In genomic region chr4:177579649-177580048, GRCh38 we compare ENCODE assay signal across 21 cellular contexts.
DNase-seq lines count a peak whose midpoint lies in the region; TF ChIP-seq lines count a peak whose summit lies in the region.
"Had no signal": no experiment of that assay in that cellular context is flagged by ENCODE, and none has a peak within 500 bp of the region (broad histone marks: within the 10 kb centered on the region; RNA-seq: fewer than 3 reads in every experiment).

No MANE protein-coding gene starts in this region.

- no peaks in the 10 kb centered on the region for H3F3A ChIP-seq in neural cell (ENCODE audit: insufficient read depth, low read length, poor library complexity, severe bottlenecking)

- in situ Hi-C loops in GM13976 (cut with MboI; ENCODE audit: low sequenced_read_pairs, unreplicated experiment), result no loop called here

- H3K27ac Mint-ChIP-seq in immature natural killer cell, result no peak overlapping the region
- H3K27ac Mint-ChIP-seq: memory B cell; T-helper 2 cell treated with Interferon-gamma antibody and Interleukin-4, amounts not matched to agents 5 μg/mL and 100 μg/mL, for 36 hours had no signal

- no peak overlapping the region for H3K9ac ChIP-seq in neural cell (ENCODE audit: low read length)

- TF ChIP-seq EP300 in neural cell (conservative IDR thresholded peaks at IDR 0.05; ENCODE audit: poor library complexity, severe bottlenecking), result no peak

- H3K79me2 ChIP-seq in neural cell (replicated peaks; ENCODE audit: insufficient read depth, low read length), result no peaks in the 10 kb centered on the region

- no peak overlapping the region for H3K4me2 ChIP-seq in neural cell (ENCODE audit: low read length)

- no peak overlapping the region for H3K4me3 Mint-ChIP-seq in immature natural killer cell
- H3K4me3 Mint-ChIP-seq: memory B cell; neural crest cell; T-helper 2 cell treated with Interferon-gamma antibody and Interleukin-4, amounts not matched to agents 5 μg/mL and 100 μg/mL, for 36 hours had no signal

- H3K9me2 ChIP-seq in neural cell (ENCODE audit: insufficient read depth, low read length), result no peaks in the 10 kb centered on the region

- H3K4me1 Mint-ChIP-seq in immature natural killer cell, result no peaks in the 10 kb centered on the region
- H3K4me1 Mint-ChIP-seq: memory B cell, neural crest cell had no signal

- H3K4me3 ChIP-seq in choroid plexus epithelial cell (ENCODE audit: low read depth, low read length) (no peak overlapping the region), neural cell (ENCODE audit: low read length) (no peak overlapping the region)
- H3K4me3 ChIP-seq: ascending aorta, sigmoid colon, thyroid gland had no signal

- H3K9me3 ChIP-seq in neural cell (ENCODE audit: low read length), result no peaks in the 10 kb centered on the region
- H3K9me3 ChIP-seq: ascending aorta, sigmoid colon, thyroid gland had no signal

- peaks cover 0 to under 1% (median 0%) of the 10 kb centered on the region in 6 donors for H3K9me3 Mint-ChIP-seq in immature natural killer cell
- H3K9me3 Mint-ChIP-seq: memory B cell; neural crest cell; T-helper 2 cell treated with Interferon-gamma antibody and Interleukin-4, amounts not matched to agents 5 μg/mL and 100 μg/mL, for 36 hours had no signal

- intact Hi-C loops in head of caudate nucleus (cut with DNase I), result no loop called here

- DNase-seq in GM13976 (ENCODE audit: low spot score) (no peak), NCI-H69 (lab: John Stamatoyannopoulos, UW) (peak; percentile 35), choroid plexus epithelial cell (ENCODE audit: low read depth) (peak; percentile 13), head of caudate nucleus (no peak), retina (no peak), immature natural killer cell (no peak)
- no peak for DNase-seq in activated CD4-positive, CD25-positive, alpha-beta regulatory T cell (lab: John Stamatoyannopoulos, UW)
- DNase-seq: activated CD4-positive, alpha-beta T cell treated with anti-CD3 and anti-CD28 coated beads for 4 hours; activated naive CD4-positive, alpha-beta T cell; H7; NCI-H2171; NCI-H82; Right ventricle myocardium superior; sigmoid colon; stimulated activated CD4-positive, alpha-beta T cell treated with anti-CD3 and anti-CD28 coated beads, Interleukin-4, amount 100 ng/mL, for 24 hours; thyroid gland had no signal

- no peaks in the 10 kb centered on the region for H4K20me1 ChIP-seq in neural cell (ENCODE audit: insufficient read depth)

- no peak overlapping the region for H3K27ac ChIP-seq in neural cell (ENCODE audit: low read length)
- H3K27ac ChIP-seq: ascending aorta, sigmoid colon, thyroid gland had no signal

- no peaks in the 10 kb centered on the region for H3K36me3 ChIP-seq in neural cell (ENCODE audit: insufficient read depth, low read length)
- H3K36me3 ChIP-seq: ascending aorta, sigmoid colon, thyroid gland had no signal

- H3K27me3 Mint-ChIP-seq in immature natural killer cell (ENCODE audit: low read depth in 3 of 3), result peaks cover 0 to 1% (median under 1%) of the 10 kb centered on the region in 3 donors
- H3K27me3 Mint-ChIP-seq: memory B cell had no signal

- no peak overlapping the region for H2AFZ ChIP-seq in neural cell (ENCODE audit: low read depth, low read length)

- no peaks in the 10 kb centered on the region for H3K27me3 ChIP-seq in neural cell (ENCODE audit: insufficient read depth, low read depth, low read length)
- H3K27me3 ChIP-seq: ascending aorta, sigmoid colon, thyroid gland had no signal

- TF ChIP-seq CTCF in GM13976 (IDR thresholded peaks at IDR 0.05; ENCODE audit: borderline replicate concordance, control extremely low read depth, extremely low read depth, insufficient read depth, missing control alignments) (peak; percentile 18), choroid plexus epithelial cell (conservative IDR thresholded peaks at IDR 0.05; ENCODE audit: low read depth, low read length) (peak; percentile 23), neural cell (IDR thresholded peaks at IDR 0.05; ENCODE audit: poor library complexity, severe bottlenecking) (peak; percentile 58)

- no peaks in the 10 kb centered on the region for H3K36me3 Mint-ChIP-seq in immature natural killer cell
- H3K36me3 Mint-ChIP-seq: memory B cell had no signal

- TF ChIP-seq RAD21 in neural cell (conservative IDR thresholded peaks at IDR 0.05), result peak; percentile 66

TF ChIP-seq in neural cell, 6 proteins besides CTCF, POLR2A, EP300 and RAD21:
- TF ChIP-seq MXI1 (conservative IDR thresholded peaks at IDR 0.05; ENCODE audit: poor library complexity, severe bottlenecking), result no peak
- TF ChIP-seq SMC3 (conservative IDR thresholded peaks at IDR 0.05; ENCODE audit: poor library complexity), result peak; percentile 53
TF ChIP-seq in neural cell: peak in this region for 1.

Comparison
In these comparisons a context has a peak if more than half of its experiments do, and no peak if none do; other contexts are left out.
1. DNase-seq: peak in NCI-H69 (single experiment) and choroid plexus epithelial cell (single experiment); none in GM13976 (single experiment), head of caudate nucleus (0 of 42), retina (single experiment), activated CD4-positive, CD25-positive, alpha-beta regulatory T cell (0 of 4) and immature natural killer cell (0 of 3).
2. Peak in every context shown above with its lines, with median percentiles within 50 percentile points of each other: CTCF ChIP-seq.